ENCODE assay signal across 39 cellular contexts in the genomic region with DNA sequence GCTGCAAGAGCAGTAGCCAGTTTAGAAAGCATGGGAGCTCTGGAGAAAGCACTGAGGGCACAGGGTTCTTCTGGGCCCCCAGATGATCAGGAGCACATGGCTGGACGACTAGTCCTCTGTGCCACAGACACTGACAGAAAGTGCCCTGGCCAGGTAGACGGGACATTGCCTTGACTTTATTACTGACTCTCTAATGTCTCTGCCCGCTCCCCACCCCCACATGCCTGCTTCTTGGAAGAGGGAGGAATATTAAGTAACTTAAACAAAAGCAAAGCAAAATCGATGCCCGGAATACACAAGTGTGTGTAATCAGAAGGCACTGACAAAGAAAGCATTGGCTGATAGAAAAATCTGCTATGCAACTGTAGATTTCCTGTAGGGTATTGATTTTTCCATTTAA.
"Had no signal": no experiment of that assay in that cellular context is flagged by ENCODE, and none has a peak within 500 bp of the region (broad histone marks: within the 10 kb centered on the region; RNA-seq: fewer than 3 reads in every experiment).

No MANE protein-coding gene starts in this region.

- H3K9me3 ChIP-seq: breast epithelium, Peyer's patch, SJSA1, SK-N-SH had no signal

- H3K27ac Mint-ChIP-seq: activated B cell treated with CpG ODN at 0.5 μM for 24 hours; activated CD4-positive, alpha-beta memory T cell treated with anti-CD3 and anti-CD28 coated beads for 36 hours; activated CD8-positive, alpha-beta memory T cell treated with anti-CD3 and anti-CD28 coated beads, Interleukin-2, amount 10 ng/mL, durations not matched to agents 7 days and 5 days; activated naive CD8-positive, alpha-beta T cell treated with anti-CD3 and anti-CD28 coated beads for 36 hours; activated T-cell treated with anti-CD3 and anti-CD28 coated beads, Interleukin-2, amount 50 U/mL, for 72 hours; activated T-helper 17 cell treated with anti-CD3 and anti-CD28 coated beads, Interleukin-2, amount 50 U/mL, for 72 hours had no signal

- ATAC-seq: activated CD8-positive, alpha-beta memory T cell treated with anti-CD3 and anti-CD28 coated beads, Interleukin-2, amount 10 ng/mL, durations not matched to agents 7 days and 5 days; activated T-cell treated with anti-CD3 and anti-CD28 coated beads, Interleukin-2, amount 50 U/mL, for 72 hours; activated T-helper 17 cell treated with anti-CD3 and anti-CD28 coated beads, Interleukin-2, amount 50 U/mL, for 72 hours; PC-3 had no signal

- H3K4me1 ChIP-seq: breast epithelium, Peyer's patch, SJSA1 had no signal

- H3K4me3 Mint-ChIP-seq: activated B cell treated with CpG ODN at 0.5 μM for 24 hours; activated CD4-positive, alpha-beta memory T cell treated with anti-CD3 and anti-CD28 coated beads for 36 hours; activated CD8-positive, alpha-beta memory T cell treated with anti-CD3 and anti-CD28 coated beads, Interleukin-2, amount 10 ng/mL, durations not matched to agents 7 days and 5 days; activated naive CD8-positive, alpha-beta T cell treated with anti-CD3 and anti-CD28 coated beads for 36 hours; activated T-cell treated with anti-CD3 and anti-CD28 coated beads, Interleukin-2, amount 50 U/mL, for 72 hours; activated T-helper 17 cell treated with anti-CD3 and anti-CD28 coated beads, Interleukin-2, amount 50 U/mL, for 72 hours had no signal

- H3K4me2 ChIP-seq: KMS-11, SK-N-SH had no signal

- H3K27me3 Mint-ChIP-seq: activated naive CD8-positive, alpha-beta T cell treated with anti-CD3 and anti-CD28 coated beads for 36 hours had no signal

- H3K27me3 ChIP-seq: breast epithelium, Peyer's patch, SJSA1 had no signal

- H3K9me3 Mint-ChIP-seq: activated B cell treated with CpG ODN at 0.5 μM for 24 hours; activated CD4-positive, alpha-beta memory T cell treated with anti-CD3 and anti-CD28 coated beads for 36 hours; activated naive CD8-positive, alpha-beta T cell treated with anti-CD3 and anti-CD28 coated beads for 36 hours; activated T-cell treated with anti-CD3 and anti-CD28 coated beads, Interleukin-2, amount 50 U/mL, for 72 hours; activated T-helper 17 cell treated with anti-CD3 and anti-CD28 coated beads, Interleukin-2, amount 50 U/mL, for 72 hours had no signal

- H3K36me3 ChIP-seq: breast epithelium, Peyer's patch, SJSA1 had no signal

- DNase-seq: activated B cell treated with CpG ODN at 0.5 μM for 24 hours; activated CD4-positive, alpha-beta memory T cell treated with anti-CD3 and anti-CD28 coated beads for 36 hours; activated CD4-positive, alpha-beta T cell treated with anti-CD3 and anti-CD28 coated beads for 4 hours; activated CD4-positive, alpha-beta T cell treated with anti-CD3 and anti-CD28 coated beads, Interleukin-2, amount 50 U/mL, for 1 hour; activated CD4-positive, CD25-positive, alpha-beta regulatory T cell treated with anti-CD3 and anti-CD28 coated beads, Interleukin-2, amount 50 U/mL, for 72 hours; activated CD8-positive, alpha-beta memory T cell treated with anti-CD3 and anti-CD28 coated beads for 24 hours; activated CD8-positive, alpha-beta memory T cell treated with anti-CD3 and anti-CD28 coated beads, Interleukin-2, amount 10 ng/mL, durations not matched to agents 7 days and 5 days; activated CD8-positive, alpha-beta memory T cell treated with anti-CD3 and anti-CD28 coated beads, Interleukin-2, amount 50 U/mL, for 48 hours; activated effector memory CD4-positive, alpha-beta T cell treated with anti-CD3 and anti-CD28 coated beads, Interleukin-2, amount 50 U/mL, for 16 hours; activated naive CD4-positive, alpha-beta T cell; activated naive CD4-positive, alpha-beta T cell treated with anti-CD3 and anti-CD28 coated beads, Interleukin-2, amount 50 U/mL, for 16 hours; activated naive CD8-positive, alpha-beta T cell treated with anti-CD3 and anti-CD28 coated beads for 36 hours; activated T-cell treated with anti-CD3 and anti-CD28 coated beads, Interleukin-2, amount 50 U/mL, for 72 hours; amniotic stem cell; aorta; MM.1S; MV-4-11; NCI-H1092; NCI-H1436 treated with DMSO at 0.1 percent for 48 hours; NCI-H187 treated with DMSO at 0.1 percent for 48 hours; NCI-H2081; NCI-H510A; NCI-H526; NCI-H748 treated with DMSO at 0.1 percent for 48 hours; NK-92 treated with Interleukin-12 subunit alpha and Interleukin-12 subunit beta, amount 100 ng/mL, for 24 hours; PC-3; Peyer's patch; RPMI8226; SHP77 treated with DMSO at 0.1 percent for 48 hours; SK-N-SH; SW 1271; T-helper 1 cell; T-helper 2 cell; T-helper 9 cell had no signal

- H3K9ac ChIP-seq: KMS-11, SK-N-SH had no signal

- H3K4me1 Mint-ChIP-seq: activated CD8-positive, alpha-beta memory T cell treated with anti-CD3 and anti-CD28 coated beads, Interleukin-2, amount 10 ng/mL, durations not matched to agents 7 days and 5 days; activated naive CD8-positive, alpha-beta T cell treated with anti-CD3 and anti-CD28 coated beads for 36 hours; activated T-helper 17 cell treated with anti-CD3 and anti-CD28 coated beads, Interleukin-2, amount 50 U/mL, for 72 hours had no signal

- H3K4me3 ChIP-seq: breast epithelium, Peyer's patch, SJSA1 had no signal

- H3K27ac ChIP-seq: breast epithelium, KMS-11, Peyer's patch, SJSA1, VCaP had no signal

- H3K36me3 Mint-ChIP-seq: activated CD4-positive, alpha-beta memory T cell treated with anti-CD3 and anti-CD28 coated beads for 36 hours; activated CD8-positive, alpha-beta memory T cell treated with anti-CD3 and anti-CD28 coated beads, Interleukin-2, amount 10 ng/mL, durations not matched to agents 7 days and 5 days; activated naive CD8-positive, alpha-beta T cell treated with anti-CD3 and anti-CD28 coated beads for 36 hours had no signal
